Comparison of ENCODE assay signal across 1 cellular context in the genomic region with DNA sequence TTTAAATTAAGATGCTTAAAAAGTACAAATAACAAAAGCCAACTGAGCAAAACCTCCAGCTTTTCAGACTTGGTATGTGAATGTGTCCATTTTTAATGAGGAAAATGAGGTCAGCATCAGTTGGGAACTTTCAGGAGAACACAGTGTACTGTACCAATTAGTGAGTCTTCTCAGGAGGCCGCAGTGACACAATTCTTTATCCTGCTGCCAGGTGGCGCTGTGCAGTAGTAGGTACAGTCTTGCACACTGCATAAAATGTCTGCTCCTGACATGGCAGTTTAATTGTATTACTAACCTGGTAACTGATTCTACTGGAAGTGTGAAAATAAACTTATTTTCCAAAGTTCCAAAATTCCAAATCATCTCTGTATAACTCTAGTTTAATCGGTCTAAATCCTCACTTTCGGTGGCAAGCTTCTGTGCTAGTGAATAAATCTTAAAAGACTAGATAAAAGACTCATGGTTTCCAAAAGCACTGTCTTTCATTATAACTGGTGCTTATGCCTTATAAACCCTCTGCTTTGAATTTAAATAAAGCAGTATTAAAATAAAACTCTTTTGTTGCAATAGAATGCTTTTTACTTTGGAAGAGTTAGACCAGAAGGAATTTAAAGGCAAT.
TF ChIP-seq lines count a peak whose summit lies in the region.

No MANE protein-coding gene starts in this region.

TF ChIP-seq in GM12878, 131 proteins besides CTCF, POLR2A, EP300 and RAD21 (continued from another document):
- no peak for TF ChIP-seq NFYA (IDR thresholded peaks at IDR 0.05; ENCODE audit: borderline replicate concordance, low read depth, low read length)
- TF ChIP-seq ASH2L (IDR thresholded peaks at IDR 0.05; ENCODE audit: borderline replicate concordance, low read depth), result no peak
- TF ChIP-seq SREBF2 (IDR thresholded peaks at IDR 0.05; ENCODE audit: low read length), result no peak
- no peak for TF ChIP-seq SMAD5 (IDR thresholded peaks at IDR 0.05; ENCODE audit: low read depth)
- TF ChIP-seq, protein P1, sequence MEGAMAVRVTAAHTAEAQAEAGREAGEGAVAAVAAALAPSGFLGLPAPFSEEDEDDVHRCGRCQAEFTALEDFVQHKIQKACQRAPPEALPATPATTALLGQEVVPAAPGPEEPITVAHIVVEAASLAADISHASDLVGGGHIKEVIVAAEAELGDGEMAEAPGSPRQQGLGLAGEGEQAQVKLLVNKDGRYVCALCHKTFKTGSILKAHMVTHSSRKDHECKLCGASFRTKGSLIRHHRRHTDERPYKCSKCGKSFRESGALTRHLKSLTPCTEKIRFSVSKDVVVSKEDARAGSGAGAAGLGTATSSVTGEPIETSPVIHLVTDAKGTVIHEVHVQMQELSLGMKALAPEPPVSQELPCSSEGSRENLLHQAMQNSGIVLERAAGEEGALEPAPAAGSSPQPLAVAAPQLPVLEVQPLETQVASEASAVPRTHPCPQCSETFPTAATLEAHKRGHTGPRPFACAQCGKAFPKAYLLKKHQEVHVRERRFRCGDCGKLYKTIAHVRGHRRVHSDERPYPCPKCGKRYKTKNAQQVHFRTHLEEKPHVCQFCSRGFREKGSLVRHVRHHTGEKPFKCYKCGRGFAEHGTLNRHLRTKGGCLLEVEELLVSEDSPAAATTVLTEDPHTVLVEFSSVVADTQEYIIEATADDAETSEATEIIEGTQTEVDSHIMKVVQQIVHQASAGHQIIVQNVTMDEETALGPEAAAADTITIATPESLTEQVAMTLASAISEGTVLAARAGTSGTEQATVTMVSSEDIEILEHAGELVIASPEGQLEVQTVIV (IDR thresholded peaks at IDR 0.05; ENCODE audit: borderline replicate concordance, partially characterized antibody), result no peak
- TF ChIP-seq, protein P2, sequence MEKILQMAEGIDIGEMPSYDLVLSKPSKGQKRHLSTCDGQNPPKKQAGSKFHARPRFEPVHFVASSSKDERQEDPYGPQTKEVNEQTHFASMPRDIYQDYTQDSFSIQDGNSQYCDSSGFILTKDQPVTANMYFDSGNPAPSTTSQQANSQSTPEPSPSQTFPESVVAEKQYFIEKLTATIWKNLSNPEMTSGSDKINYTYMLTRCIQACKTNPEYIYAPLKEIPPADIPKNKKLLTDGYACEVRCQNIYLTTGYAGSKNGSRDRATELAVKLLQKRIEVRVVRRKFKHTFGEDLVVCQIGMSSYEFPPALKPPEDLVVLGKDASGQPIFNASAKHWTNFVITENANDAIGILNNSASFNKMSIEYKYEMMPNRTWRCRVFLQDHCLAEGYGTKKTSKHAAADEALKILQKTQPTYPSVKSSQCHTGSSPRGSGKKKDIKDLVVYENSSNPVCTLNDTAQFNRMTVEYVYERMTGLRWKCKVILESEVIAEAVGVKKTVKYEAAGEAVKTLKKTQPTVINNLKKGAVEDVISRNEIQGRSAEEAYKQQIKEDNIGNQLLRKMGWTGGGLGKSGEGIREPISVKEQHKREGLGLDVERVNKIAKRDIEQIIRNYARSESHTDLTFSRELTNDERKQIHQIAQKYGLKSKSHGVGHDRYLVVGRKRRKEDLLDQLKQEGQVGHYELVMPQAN (conservative IDR thresholded peaks at IDR 0.05), result no peak
- TF ChIP-seq RB1 (IDR thresholded peaks at IDR 0.05; ENCODE audit: borderline replicate concordance), result no peak
- no peak for TF ChIP-seq TAF1 (IDR thresholded peaks at IDR 0.05; ENCODE audit: borderline replicate concordance, low read depth, low read length)
- no peak for TF ChIP-seq POLR2AphosphoS5 (IDR thresholded peaks at IDR 0.05; ENCODE audit: low read length)
- TF ChIP-seq ESRRA (IDR thresholded peaks at IDR 0.05; ENCODE audit: low read length), result no peak
- TF ChIP-seq CREB1 (IDR thresholded peaks at IDR 0.05; ENCODE audit: low read depth), result no peak
- TF ChIP-seq FOS (IDR thresholded peaks at IDR 0.05; ENCODE audit: borderline replicate concordance, extremely low read depth, insufficient read length), result no peak
